In genomic region chr17:48735057-48735341, GRCh38 we compare ENCODE assay signal across 27 cellular contexts. TPM values are rescaled to one million over a fixed set of nuclear protein-coding genes. Genes with fewer than 3 reads are reported as not detected.
DNase-seq lines count a peak whose midpoint lies in the region; ATAC-seq and TF ChIP-seq lines count a peak whose summit lies in the region.
"Had no signal": no experiment of that assay in that cellular context is flagged by ENCODE, and none has a peak within 500 bp of the region (broad histone marks: within the 10 kb centered on the region; RNA-seq: fewer than 3 reads in every experiment).

No MANE protein-coding gene starts in this region.

- no peaks in the 10 kb centered on the region for H3K36me3 ChIP-seq in PC-3 (ENCODE audit: low read depth, low read length)
- no peaks in the 10 kb centered on the region for H3K36me3 ChIP-seq in colonic mucosa
- no peaks in the 10 kb centered on the region for H3K36me3 ChIP-seq in mucosa of descending colon (ENCODE audit: low read depth)
- no peaks in the 10 kb centered on the region for H3K36me3 ChIP-seq in PC-9 (ENCODE audit: low read depth)

- peak; percentile 7 for ATAC-seq in PC-3
- peak; percentile 50 for ATAC-seq in mucosa of descending colon
- ATAC-seq in GM21619 (IDR thresholded peaks at IDR 0.05; ENCODE audit: unreplicated experiment), result no peak
- no peak for ATAC-seq in GM21723 (IDR thresholded peaks at IDR 0.05; ENCODE audit: unreplicated experiment)
- ATAC-seq: GM12878 had no signal

- CTCF ChIA-PET in PC-3 (lab: Charles Lee) (interaction anchor here (0.8 to 1.6 kb wide), 3 partner anchors 11 to 57 kb away, joined by 4 to 5 read pairs (median 4); no protein-coding TSS in a partner anchor), PC-9 (lab: Charles Lee) (no interaction called here)

- peaks cover 80% of the 10 kb centered on the region for H3K79me2 ChIP-seq in PC-3 (ENCODE audit: low read length)
- H3K79me2 ChIP-seq in PC-9 (ENCODE audit: low read depth), result no peaks in the 10 kb centered on the region

- POLR2A ChIA-PET in PC-3 (lab: Charles Lee; ENCODE audit: unreplicated experiment), result interaction anchor here (0.6 to 1.6 kb wide), 4 partner anchors 9 to 15 kb away, joined by 5 to 6 read pairs (median 6); partner anchors contain the start of gene PRAC1
- POLR2A ChIA-PET in PC-9 (lab: Charles Lee; ENCODE audit: unreplicated experiment), result no interaction called here

- H4K20me1 ChIP-seq in PC-3 (ENCODE audit: low read length), result no peaks in the 10 kb centered on the region
- no peaks in the 10 kb centered on the region for H4K20me1 ChIP-seq in PC-9 (ENCODE audit: insufficient read depth)

- TF ChIP-seq CTCF in PC-3 (conservative IDR thresholded peaks at IDR 0.05; ENCODE audit: low read depth, low read length) (no peak), colonic mucosa (IDR thresholded peaks at IDR 0.05) (no peak), mucosa of descending colon (IDR thresholded peaks at IDR 0.05) (no peak), PC-9 (conservative IDR thresholded peaks at IDR 0.05) (no peak)

- H3K9ac ChIP-seq in PC-3 (ENCODE audit: low read length) (peak overlapping the region; percentile 79), colonic mucosa (ENCODE audit: low read depth in 2 of 2, low read length in 2 of 2) (no peak overlapping the region)
- H3K9ac ChIP-seq: KMS-11 had no signal

- H3K9me2 ChIP-seq in PC-3 (replicated peaks; ENCODE audit: low read length) (no peaks in the 10 kb centered on the region), PC-9 (ENCODE audit: insufficient read depth) (no peaks in the 10 kb centered on the region)

- no TSS peak for BruUV-seq in PC-3 (replicated peaks; lab: Mats Ljungman, UMichigan)
- BruUV-seq in PC-9 (replicated peaks; lab: Mats Ljungman, UMichigan), result no TSS peak

- H3K27ac ChIP-seq in PC-3 (ENCODE audit: low read length) (peak overlapping the region; percentile 56), colonic mucosa (no peak overlapping the region), PC-9 (no peak overlapping the region)
- H3K27ac ChIP-seq: HL-60, KMS-11 had no signal

- peak overlapping the region; percentile 85 for H3K4me2 ChIP-seq in PC-3 (ENCODE audit: low read length)
- no peak overlapping the region for H3K4me2 ChIP-seq in PC-9
- H3K4me2 ChIP-seq: KMS-11 had no signal

- H3K9me3 ChIP-seq in PC-3 (ENCODE audit: low read length) (no peaks in the 10 kb centered on the region), colonic mucosa (no peaks in the 10 kb centered on the region), mucosa of descending colon (no peaks in the 10 kb centered on the region), PC-9 (ENCODE audit: insufficient read depth, low read depth) (no peaks in the 10 kb centered on the region)

- DNase-seq in PC-3, result peak; percentile 70
- peak; percentile 69 for DNase-seq in colonic mucosa
- DNase-seq in mucosa of descending colon, result no peak
- DNase-seq in PC-9, result no peak
- no peak for DNase-seq in NCI-H128 (lab: John Stamatoyannopoulos, UW; ENCODE audit: unreplicated experiment)
- DNase-seq: CD8-positive, alpha-beta memory T cell; DMS 273 treated with DMSO at 0.1 percent for 48 hours; DMS79; EL; GDM1; H7; NCI-H1092; NCI-H1436; NCI-H187 treated with DMSO at 0.1 percent for 48 hours; NCI-H2107; NCI-H524; NCI-H774; Right ventricle myocardium superior; SW 1271 had no signal

- H3K27me3 ChIP-seq in PC-3 (ENCODE audit: low read length) (no peaks in the 10 kb centered on the region), colonic mucosa (peaks cover 39% of the 10 kb centered on the region), PC-9 (ENCODE audit: insufficient read depth, low read depth) (peaks cover 96% of the 10 kb centered on the region)

- H3K4me1 ChIP-seq in PC-3 (ENCODE audit: insufficient read depth, low read length) (peaks cover 77% of the 10 kb centered on the region), colonic mucosa (no peaks in the 10 kb centered on the region), mucosa of descending colon (ENCODE audit: low read depth) (no peaks in the 10 kb centered on the region), PC-9 (replicated peaks; ENCODE audit: insufficient read depth) (no peaks in the 10 kb centered on the region)

- H3K4me3 ChIP-seq in PC-3 (ENCODE audit: low read length) (peak overlapping the region; percentile 65), colonic mucosa (no peak overlapping the region), mucosa of descending colon (no peak overlapping the region), PC-9 (no peak overlapping the region)
- H3K4me3 ChIP-seq: GM12878 had no signal

- H3F3A ChIP-seq in PC-3 (ENCODE audit: low read length, unreplicated experiment) (no peaks in the 10 kb centered on the region), PC-9 (ENCODE audit: insufficient read depth, low read depth) (no peaks in the 10 kb centered on the region)

- intact Hi-C loops in PC-3 (cut with micrococcal nuclease) (loop anchor here (5.0 kb wide), 1 partner anchor 57 kb away; no protein-coding TSS in a partner anchor), colonic mucosa (cut with DNase I) (no loop called here), mucosa of descending colon (cut with DNase I, micrococcal nuclease) (no loop called here), PC-9 (cut with micrococcal nuclease; ENCODE audit: unreplicated experiment) (no loop called here)

- H2AFZ ChIP-seq in PC-3 (ENCODE audit: low read length) (peak overlapping the region; percentile 89), PC-9 (no peak overlapping the region)

RNA-seq across cellular contexts. Expression of gene HOXB13, which starts 6.4 kb away (rescaled TPM):
- 80.8 and 96.5 TPM in 2 replicates for total RNA-seq in PC-3 (2014; rRNA removed)
- 100 to 1,000 TPM in 1 of 2 donors, 10 to 100 TPM in 1; 82.9 to 122 TPM for total RNA-seq in colonic mucosa
- 10 to 100 TPM; 12.2 to 65.4 (median 48.2) TPM for total RNA-seq in mucosa of descending colon
- 0.15 TPM in 1 of 2 replicates, not detected in the other for total RNA-seq in PC-9 (2021)
- total RNA-seq: B cell; CD8-positive, alpha-beta memory T cell; Right ventricle myocardium superior had no signal

RNA-seq across cellular contexts. Expression of gene PRAC2, which starts 12.0 kb away (rescaled TPM):
- total RNA-seq in PC-3 (2014; rRNA removed) (44.1 and 51.4 TPM in 2 replicates), colonic mucosa (10 to 100 TPM; 12.9 to 19.4 TPM), mucosa of descending colon (10 to 100 TPM in 2 of 3 donors, 1 to 10 TPM in 1; 6.6 to 24.0 (median 12.4) TPM), PC-9 (2021) (not detected in 2 replicates)
- total RNA-seq: B cell; CD8-positive, alpha-beta memory T cell; GM12878; Right ventricle myocardium superior had no signal

RNA-seq across cellular contexts. Expression of gene PRAC1, which starts 12.7 kb away (rescaled TPM):
- total RNA-seq in PC-3 (2014; rRNA removed), result 33.5 and 44.4 TPM in 2 replicates
- total RNA-seq in colonic mucosa, result 100 to 1,000 TPM; 237 to 328 TPM
- total RNA-seq in mucosa of descending colon, result 100 to 1,000 TPM in 2 of 3 donors, 10 to 100 TPM in 1; 32.2 to 180 (median 137) TPM
- total RNA-seq in PC-9 (2021), result not detected in 2 replicates
- total RNA-seq: B cell; CD8-positive, alpha-beta memory T cell; GM12878; Right ventricle myocardium superior; RPMI7951; SK-MEL-5 had no signal

Comparison
In these comparisons a context has a peak if more than half of its experiments do, and no peak if none do; other contexts are left out.
1. ATAC-seq: peak in PC-3 (single experiment) and mucosa of descending colon (single experiment); none in GM21619 (single experiment) and GM21723 (single experiment).
2. DNase-seq: peak in PC-3 (single experiment) and colonic mucosa (single experiment); none in mucosa of descending colon (0 of 3), PC-9 (0 of 2) and NCI-H128 (single experiment).
3. RNA of gene HOXB13, which starts 6.4 kb away (total RNA-seq): 82.9 to 122 TPM in colonic mucosa, 80.8 to 96.5 TPM in PC-3 and 12.2 to 65.4 TPM in mucosa of descending colon; 0.15 TPM in PC-9; every median in the first group is over 10 times any median in the second.
4. RNA of gene PRAC1, which starts 12.7 kb away (total RNA-seq): 237 to 328 TPM in colonic mucosa, 32.2 to 180 TPM in mucosa of descending colon and 33.5 to 44.4 TPM in PC-3; not detected in PC-9; every median in the first group is over 10 times any median in the second.